5 cellular contexts compared by ENCODE assay signal in the genomic region with DNA sequence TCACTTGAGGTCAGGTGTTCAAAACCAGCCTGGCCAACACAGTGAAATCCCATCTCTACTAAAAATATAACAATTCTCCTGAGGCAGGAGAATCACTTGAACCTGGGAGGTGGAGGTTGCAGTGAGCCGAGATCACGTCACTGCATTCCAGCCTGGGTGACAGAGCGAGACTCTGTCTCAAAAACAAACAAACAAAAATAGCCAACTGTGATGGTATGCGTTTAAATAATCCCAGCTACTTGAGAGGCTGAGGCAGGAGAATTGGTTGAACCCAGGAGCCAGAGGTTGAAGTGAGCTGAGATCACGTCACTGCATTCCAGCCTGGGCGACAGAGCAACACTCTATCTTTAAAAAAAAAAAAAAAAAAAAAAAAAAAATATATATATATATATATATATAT. TPM values are rescaled to one million over a fixed set of nuclear protein-coding genes. Genes with fewer than 3 reads are reported as not detected.
"Had no signal": no experiment of that assay in that cellular context is flagged by ENCODE, and none has a peak within 500 bp of the region (broad histone marks: within the 10 kb centered on the region; RNA-seq: fewer than 3 reads in every experiment).

No MANE protein-coding gene starts in this region.

RNA-seq across cellular contexts. Expression of a gene that starts 5.1 kb away (rescaled TPM):
- total RNA-seq: HT1080, LHCN-M2, OCI-LY7, PC-3, RPMI7951 had no signal
